1 cellular context compared by ENCODE assay signal in genomic region chr16:13397126-13397525, GRCh38.
TF ChIP-seq lines count a peak whose summit lies in the region.

No MANE protein-coding gene starts in this region.

TF ChIP-seq in GM12878, 131 proteins besides CTCF, POLR2A, EP300 and RAD21:
- TF ChIP-seq LARP7 (IDR thresholded peaks at IDR 0.05) (no peak), SMAD1 (IDR thresholded peaks at IDR 0.05; ENCODE audit: low read depth, partially characterized antibody) (no peak), STAT1 (conservative IDR thresholded peaks at IDR 0.05) (no peak), SPI1 (IDR thresholded peaks at IDR 0.05; ENCODE audit: borderline replicate concordance, insufficient read depth, low read depth, low read length) (no peak), ZNF622 (IDR thresholded peaks at IDR 0.05) (no peak), RELB (IDR thresholded peaks at IDR 0.05; ENCODE audit: low read depth) (no peak), TBL1XR1 (IDR thresholded peaks at IDR 0.05; ENCODE audit: low read depth, low read length) (no peak), MEF2A (IDR thresholded peaks at IDR 0.05; ENCODE audit: insufficient read depth, low read depth, low read length) (no peak), MTA2 (IDR thresholded peaks at IDR 0.05; ENCODE audit: low read depth) (no peak), FOS (IDR thresholded peaks at IDR 0.05; ENCODE audit: borderline replicate concordance, extremely low read depth, insufficient read length) (no peak), EGR1 (IDR thresholded peaks at IDR 0.05; ENCODE audit: borderline replicate concordance in 1 of 2, low read depth in 2 of 2, low read length in 2 of 2) (no peak), EED (IDR thresholded peaks at IDR 0.05; ENCODE audit: low read depth) (no peak), ZZZ3 (IDR thresholded peaks at IDR 0.05; ENCODE audit: control insufficient read depth, insufficient read length, low read depth) (no peak), E4F1 (IDR thresholded peaks at IDR 0.05; ENCODE audit: borderline replicate concordance, partially characterized antibody) (no peak)
